ENCODE assay signal across 2 cellular contexts in genomic region chrX:130121505-130121800, GRCh38.
TF ChIP-seq lines count a peak whose summit lies in the region.

No MANE protein-coding gene starts in this region.

TF ChIP-seq in SK-N-SH, 30 proteins besides CTCF, POLR2A, EP300 and RAD21 (continued from another document):
- no peak for TF ChIP-seq REST (IDR thresholded peaks at IDR 0.05; ENCODE audit: low read depth, low read length)
- no peak for TF ChIP-seq TAF1 (IDR thresholded peaks at IDR 0.05; ENCODE audit: borderline replicate concordance, low read depth, low read length)
- TF ChIP-seq GABPA (IDR thresholded peaks at IDR 0.05; ENCODE audit: low read depth) = no peak
- no peak for TF ChIP-seq FOSL2 (IDR thresholded peaks at IDR 0.05; ENCODE audit: borderline replicate concordance, low read depth)
- TF ChIP-seq IRF3 (IDR thresholded peaks at IDR 0.05; ENCODE audit: low read depth, low read length) = no peak
- TF ChIP-seq EZH2phosphoT487 (IDR thresholded peaks at IDR 0.05; ENCODE audit: borderline replicate concordance, low read depth) = no peak
- TF ChIP-seq NRF1 (IDR thresholded peaks at IDR 0.05; ENCODE audit: low read depth, low read length) = no peak
- TF ChIP-seq SMC3 (IDR thresholded peaks at IDR 0.05; ENCODE audit: low read depth, low read length) = no peak
- TF ChIP-seq USF1 (IDR thresholded peaks at IDR 0.05; ENCODE audit: borderline replicate concordance, low read depth) = no peak
- TF ChIP-seq RFX5 (IDR thresholded peaks at IDR 0.05; ENCODE audit: low read length) = no peak

TF ChIP-seq in SK-N-SH treated with all-trans-retinoic acid at 6 μM for 48 hours, 23 proteins besides CTCF, POLR2A, EP300 and RAD21 (continued from another document):
- no peak for TF ChIP-seq TSHZ2 (CRISPR knock-in tag; IDR thresholded peaks at IDR 0.05)
- TF ChIP-seq SNAI2 (CRISPR knock-in tag; IDR thresholded peaks at IDR 0.05) = no peak
